ENCODE assay signal across 1 cellular context in genomic region chr6:140493470-140493869, GRCh38.
TF ChIP-seq lines count a peak whose summit lies in the region.

No MANE protein-coding gene starts in this region.

TF ChIP-seq in HEK293, 187 proteins besides CTCF, POLR2A, EP300 and RAD21 (continued from another document):
- TF ChIP-seq ZNF514 (tag by site-specific recombination; IDR thresholded peaks at IDR 0.05) (0 out of 2 replicates have a peak, but pooled peaks have one; percentile 33), ZNF426 (tag by site-specific recombination; IDR thresholded peaks at IDR 0.05) (peak; percentile 97), ZNF654 (tag by site-specific recombination; IDR thresholded peaks at IDR 0.05; ENCODE audit: low read depth) (peak; percentile 47), ZNF623 (tag by site-specific recombination; IDR thresholded peaks at IDR 0.05) (peak; percentile 80), ZNF404 (tag by site-specific recombination; IDR thresholded peaks at IDR 0.05) (peak; percentile 51; the same call in 1 of the 2 replicates), ZNF530 (tag by site-specific recombination; IDR thresholded peaks at IDR 0.05; ENCODE audit: low read depth) (peak; percentile 38; the same call in 1 of the 2 replicates)
- TF ChIP-seq, protein P1, sequence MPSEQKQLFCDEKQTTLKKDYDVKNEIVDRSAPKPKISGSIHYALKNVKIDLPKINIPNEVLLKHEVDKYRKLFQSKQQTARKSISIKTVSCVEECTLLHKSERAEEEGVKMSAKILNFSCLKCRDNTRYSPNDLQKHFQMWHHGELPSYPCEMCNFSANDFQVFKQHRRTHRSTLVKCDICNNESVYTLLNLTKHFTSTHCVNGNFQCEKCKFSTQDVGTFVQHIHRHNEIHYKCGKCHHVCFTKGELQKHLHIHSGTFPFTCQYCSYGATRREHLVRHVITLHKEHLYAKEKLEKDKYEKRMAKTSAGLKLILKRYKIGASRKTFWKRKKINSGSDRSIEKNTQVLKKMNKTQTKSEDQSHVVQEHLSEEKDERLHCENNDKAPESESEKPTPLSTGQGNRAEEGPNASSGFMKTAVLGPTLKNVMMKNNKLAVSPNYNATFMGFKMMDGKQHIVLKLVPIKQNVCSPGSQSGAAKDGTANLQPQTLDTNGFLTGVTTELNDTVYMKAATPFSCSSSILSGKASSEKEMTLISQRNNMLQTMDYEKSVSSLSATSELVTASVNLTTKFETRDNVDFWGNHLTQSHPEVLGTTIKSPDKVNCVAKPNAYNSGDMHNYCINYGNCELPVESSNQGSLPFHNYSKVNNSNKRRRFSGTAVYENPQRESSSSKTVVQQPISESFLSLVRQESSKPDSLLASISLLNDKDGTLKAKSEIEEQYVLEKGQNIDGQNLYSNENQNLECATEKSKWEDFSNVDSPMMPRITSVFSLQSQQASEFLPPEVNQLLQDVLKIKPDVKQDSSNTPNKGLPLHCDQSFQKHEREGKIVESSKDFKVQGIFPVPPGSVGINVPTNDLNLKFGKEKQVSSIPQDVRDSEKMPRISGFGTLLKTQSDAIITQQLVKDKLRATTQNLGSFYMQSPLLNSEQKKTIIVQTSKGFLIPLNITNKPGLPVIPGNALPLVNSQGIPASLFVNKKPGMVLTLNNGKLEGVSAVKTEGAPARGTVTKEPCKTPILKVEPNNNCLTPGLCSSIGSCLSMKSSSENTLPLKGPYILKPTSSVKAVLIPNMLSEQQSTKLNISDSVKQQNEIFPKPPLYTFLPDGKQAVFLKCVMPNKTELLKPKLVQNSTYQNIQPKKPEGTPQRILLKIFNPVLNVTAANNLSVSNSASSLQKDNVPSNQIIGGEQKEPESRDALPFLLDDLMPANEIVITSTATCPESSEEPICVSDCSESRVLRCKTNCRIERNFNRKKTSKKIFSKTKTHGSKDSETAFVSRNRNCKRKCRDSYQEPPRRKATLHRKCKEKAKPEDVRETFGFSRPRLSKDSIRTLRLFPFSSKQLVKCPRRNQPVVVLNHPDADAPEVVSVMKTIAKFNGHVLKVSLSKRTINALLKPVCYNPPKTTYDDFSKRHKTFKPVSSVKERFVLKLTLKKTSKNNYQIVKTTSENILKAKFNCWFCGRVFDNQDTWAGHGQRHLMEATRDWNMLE (tag by site-specific recombination; conservative IDR thresholded peaks at IDR 0.05; ENCODE audit: low read depth), result peak; percentile 90
